In the genomic region with DNA sequence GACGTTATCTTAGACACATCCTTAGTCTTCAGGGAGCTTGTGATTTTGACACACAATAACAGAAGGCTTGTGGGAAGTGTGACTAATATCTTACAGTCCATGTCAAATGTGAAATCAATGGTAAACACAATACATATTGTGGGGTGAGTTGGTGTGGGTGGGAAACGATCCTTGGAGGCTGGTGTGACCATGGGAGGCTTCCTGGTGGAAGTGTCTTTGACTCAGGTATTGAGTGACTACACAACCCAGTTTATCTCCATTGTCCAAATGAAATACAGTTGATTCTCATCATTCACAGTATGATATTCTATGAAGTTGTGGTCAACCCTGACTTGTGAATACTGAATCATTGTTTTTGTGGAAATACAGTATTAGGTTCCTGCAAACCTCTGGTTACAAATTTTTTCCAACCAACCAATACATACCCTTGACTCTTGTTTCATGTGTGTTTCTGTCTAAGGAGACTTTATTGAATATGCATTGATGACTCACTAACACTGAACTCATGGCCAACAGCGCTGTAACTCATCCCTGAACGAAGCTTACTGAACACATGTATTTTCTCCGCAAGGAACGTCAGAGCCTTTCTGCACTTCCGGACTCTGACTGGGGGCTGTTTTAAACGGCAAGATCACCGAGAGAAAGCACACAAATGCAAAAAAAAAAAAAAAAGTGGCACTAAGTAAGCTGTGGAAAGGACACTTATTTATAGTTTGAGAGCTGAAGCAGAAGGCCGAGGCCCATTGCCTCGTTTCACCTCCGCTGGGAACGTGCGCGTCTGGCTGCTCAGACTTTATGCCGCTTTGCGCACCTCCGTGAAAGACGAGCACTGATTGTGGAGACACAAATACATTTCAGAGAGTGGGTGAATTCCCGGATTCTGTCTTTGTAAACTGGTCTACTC, we compare ENCODE assay signal across 1 cellular context.
TF ChIP-seq lines count a peak whose summit lies in the region.

No MANE protein-coding gene starts in this region.

TF ChIP-seq in WTC11, 78 proteins besides CTCF, POLR2A, EP300 and RAD21 (continued from another document):
- TF ChIP-seq FOXJ3 (CRISPR knock-in tag; IDR thresholded peaks at IDR 0.05; ENCODE audit: borderline replicate concordance) (no peak), GABPB1 (CRISPR knock-in tag; IDR thresholded peaks at IDR 0.05) (no peak), TCF7 (CRISPR knock-in tag; IDR thresholded peaks at IDR 0.05; ENCODE audit: low read depth) (no peak), SMAD4 (CRISPR knock-in tag; IDR thresholded peaks at IDR 0.05) (no peak), MYBL2 (CRISPR knock-in tag; IDR thresholded peaks at IDR 0.05) (no peak), ZBTB21 (CRISPR knock-in tag; IDR thresholded peaks at IDR 0.05; ENCODE audit: borderline replicate concordance) (no peak)
- TF ChIP-seq, protein P1, sequence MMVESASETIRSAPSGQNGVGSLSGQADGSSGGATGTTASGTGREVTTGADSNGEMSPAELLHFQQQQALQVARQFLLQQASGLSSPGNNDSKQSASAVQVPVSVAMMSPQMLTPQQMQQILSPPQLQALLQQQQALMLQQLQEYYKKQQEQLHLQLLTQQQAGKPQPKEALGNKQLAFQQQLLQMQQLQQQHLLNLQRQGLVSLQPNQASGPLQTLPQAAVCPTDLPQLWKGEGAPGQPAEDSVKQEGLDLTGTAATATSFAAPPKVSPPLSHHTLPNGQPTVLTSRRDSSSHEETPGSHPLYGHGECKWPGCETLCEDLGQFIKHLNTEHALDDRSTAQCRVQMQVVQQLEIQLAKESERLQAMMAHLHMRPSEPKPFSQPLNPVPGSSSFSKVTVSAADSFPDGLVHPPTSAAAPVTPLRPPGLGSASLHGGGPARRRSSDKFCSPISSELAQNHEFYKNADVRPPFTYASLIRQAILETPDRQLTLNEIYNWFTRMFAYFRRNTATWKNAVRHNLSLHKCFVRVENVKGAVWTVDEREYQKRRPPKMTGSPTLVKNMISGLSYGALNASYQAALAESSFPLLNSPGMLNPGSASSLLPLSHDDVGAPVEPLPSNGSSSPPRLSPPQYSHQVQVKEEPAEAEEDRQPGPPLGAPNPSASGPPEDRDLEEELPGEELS (CRISPR knock-in tag; IDR thresholded peaks at IDR 0.05) = no peak
- TF ChIP-seq, protein P2, sequence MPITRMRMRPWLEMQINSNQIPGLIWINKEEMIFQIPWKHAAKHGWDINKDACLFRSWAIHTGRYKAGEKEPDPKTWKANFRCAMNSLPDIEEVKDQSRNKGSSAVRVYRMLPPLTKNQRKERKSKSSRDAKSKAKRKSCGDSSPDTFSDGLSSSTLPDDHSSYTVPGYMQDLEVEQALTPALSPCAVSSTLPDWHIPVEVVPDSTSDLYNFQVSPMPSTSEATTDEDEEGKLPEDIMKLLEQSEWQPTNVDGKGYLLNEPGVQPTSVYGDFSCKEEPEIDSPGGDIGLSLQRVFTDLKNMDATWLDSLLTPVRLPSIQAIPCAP (CRISPR knock-in tag; IDR thresholded peaks at IDR 0.05) = no peak
- TF ChIP-seq, protein P3, sequence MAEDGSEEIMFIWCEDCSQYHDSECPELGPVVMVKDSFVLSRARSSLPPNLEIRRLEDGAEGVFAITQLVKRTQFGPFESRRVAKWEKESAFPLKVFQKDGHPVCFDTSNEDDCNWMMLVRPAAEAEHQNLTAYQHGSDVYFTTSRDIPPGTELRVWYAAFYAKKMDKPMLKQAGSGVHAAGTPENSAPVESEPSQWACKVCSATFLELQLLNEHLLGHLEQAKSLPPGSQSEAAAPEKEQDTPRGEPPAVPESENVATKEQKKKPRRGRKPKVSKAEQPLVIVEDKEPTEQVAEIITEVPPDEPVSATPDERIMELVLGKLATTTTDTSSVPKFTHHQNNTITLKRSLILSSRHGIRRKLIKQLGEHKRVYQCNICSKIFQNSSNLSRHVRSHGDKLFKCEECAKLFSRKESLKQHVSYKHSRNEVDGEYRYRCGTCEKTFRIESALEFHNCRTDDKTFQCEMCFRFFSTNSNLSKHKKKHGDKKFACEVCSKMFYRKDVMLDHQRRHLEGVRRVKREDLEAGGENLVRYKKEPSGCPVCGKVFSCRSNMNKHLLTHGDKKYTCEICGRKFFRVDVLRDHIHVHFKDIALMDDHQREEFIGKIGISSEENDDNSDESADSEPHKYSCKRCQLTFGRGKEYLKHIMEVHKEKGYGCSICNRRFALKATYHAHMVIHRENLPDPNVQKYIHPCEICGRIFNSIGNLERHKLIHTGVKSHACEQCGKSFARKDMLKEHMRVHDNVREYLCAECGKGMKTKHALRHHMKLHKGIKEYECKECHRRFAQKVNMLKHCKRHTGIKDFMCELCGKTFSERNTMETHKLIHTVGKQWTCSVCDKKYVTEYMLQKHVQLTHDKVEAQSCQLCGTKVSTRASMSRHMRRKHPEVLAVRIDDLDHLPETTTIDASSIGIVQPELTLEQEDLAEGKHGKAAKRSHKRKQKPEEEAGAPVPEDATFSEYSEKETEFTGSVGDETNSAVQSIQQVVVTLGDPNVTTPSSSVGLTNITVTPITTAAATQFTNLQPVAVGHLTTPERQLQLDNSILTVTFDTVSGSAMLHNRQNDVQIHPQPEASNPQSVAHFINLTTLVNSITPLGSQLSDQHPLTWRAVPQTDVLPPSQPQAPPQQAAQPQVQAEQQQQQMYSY (CRISPR knock-in tag; IDR thresholded peaks at IDR 0.05) = no peak
- TF ChIP-seq, protein P4, sequence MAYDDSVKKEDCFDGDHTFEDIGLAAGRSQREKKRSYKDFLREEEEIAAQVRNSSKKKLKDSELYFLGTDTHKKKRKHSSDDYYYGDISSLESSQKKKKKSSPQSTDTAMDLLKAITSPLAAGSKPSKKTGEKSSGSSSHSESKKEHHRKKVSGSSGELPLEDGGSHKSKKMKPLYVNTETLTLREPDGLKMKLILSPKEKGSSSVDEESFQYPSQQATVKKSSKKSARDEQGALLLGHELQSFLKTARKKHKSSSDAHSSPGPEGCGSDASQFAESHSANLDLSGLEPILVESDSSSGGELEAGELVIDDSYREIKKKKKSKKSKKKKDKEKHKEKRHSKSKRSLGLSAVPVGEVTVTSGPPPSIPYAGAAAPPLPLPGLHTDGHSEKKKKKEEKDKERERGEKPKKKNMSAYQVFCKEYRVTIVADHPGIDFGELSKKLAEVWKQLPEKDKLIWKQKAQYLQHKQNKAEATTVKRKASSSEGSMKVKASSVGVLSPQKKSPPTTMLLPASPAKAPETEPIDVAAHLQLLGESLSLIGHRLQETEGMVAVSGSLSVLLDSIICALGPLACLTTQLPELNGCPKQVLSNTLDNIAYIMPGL (CRISPR knock-in tag; IDR thresholded peaks at IDR 0.05) = no peak
